Comparison of ENCODE assay signal across 8 cellular contexts in genomic region chr3:158727499-158728377, GRCh38. TPM values are rescaled to one million over a fixed set of nuclear protein-coding genes. Genes with fewer than 3 reads are reported as not detected.
A peak's percentile ranks its signal among the peaks of the same experiment; 100 is the strongest.
DNase-seq lines count a peak whose midpoint lies in the region; ATAC-seq, FAIRE-seq and TF ChIP-seq lines count a peak whose summit lies in the region.

No MANE protein-coding gene starts in this region.

- H3K36me3 ChIP-seq in hepatocyte (replicated peaks; ENCODE audit: insufficient read depth, low read depth) (no peaks in the 10 kb centered on the region), small intestine (ENCODE audit: control insufficient read depth in 2 of 2, insufficient read depth in 2 of 2, low read length in 2 of 2) (no peaks in the 10 kb centered on the region)

- no peaks in the 10 kb centered on the region for H3K9me2 ChIP-seq in hepatocyte (replicated peaks; ENCODE audit: insufficient read depth)

- DNase-seq in Right ventricle myocardium inferior (ENCODE audit: missing footprints): no peak
- no peak for DNase-seq in cardiac septum (ENCODE audit: low spot score)
- DNase-seq in H4 (ENCODE audit: low spot score): peak; percentile 78
- peak; percentile 70 for DNase-seq in LHCN-M2 (ENCODE audit: low read depth)
- peak; percentile 41 for DNase-seq in SHP77 treated with DMSO at 0.1 percent for 48 hours (lab: John Stamatoyannopoulos, UW)
- peak; percentile 84 for DNase-seq in astrocyte of the hippocampus (ENCODE audit: low read depth, low spot score)
- peak; percentile 86 for DNase-seq in hepatocyte (ENCODE audit: low spot score)
- DNase-seq in small intestine: peak; percentile 72

- peak overlapping the region; percentile 36 for H3K27ac ChIP-seq in hepatocyte
- H3K27ac ChIP-seq in small intestine (ENCODE audit: low read depth in 1 of 2, low read length in 1 of 2): peak overlapping the region in 1 of 2 donors; percentile 56

- no peak for FAIRE-seq in small intestine (lab: Jason Lieb, UNC)

- H3K27me3 ChIP-seq in hepatocyte: no peaks in the 10 kb centered on the region
- no peaks in the 10 kb centered on the region for H3K27me3 ChIP-seq in small intestine (ENCODE audit: control insufficient read depth in 2 of 2, insufficient read depth in 2 of 2, low read length in 2 of 2)

- H3K79me2 ChIP-seq in hepatocyte: peaks cover 9% of the 10 kb centered on the region

- intact Hi-C loops in Right ventricle myocardium inferior (cut with DNase I): loop anchor here (1.0 to 10.0 kb wide), 2 partner anchors 53 to 64 kb away; partner anchors contain the start of gene LXN
- intact Hi-C loops in cardiac septum (cut with DNase I): loop anchor here (1.0 to 5.0 kb wide), 3 partner anchors 40 to 64 kb away; partner anchors contain the start of gene LXN

- H3K4me1 ChIP-seq in hepatocyte (ENCODE audit: insufficient read depth) (peaks cover 38% of the 10 kb centered on the region), small intestine (ENCODE audit: control insufficient read depth in 2 of 2, insufficient read depth in 1 of 2, low read depth in 1 of 2, low read length in 1 of 2) (peaks cover 3 to 13% of the 10 kb centered on the region in 2 donors)

- H3K9me3 ChIP-seq in hepatocyte (ENCODE audit: low read depth): no peaks in the 10 kb centered on the region
- H3K9me3 ChIP-seq in small intestine (ENCODE audit: control insufficient read depth, low read depth): no peaks in the 10 kb centered on the region

- TF ChIP-seq CTCF in hepatocyte (IDR thresholded peaks at IDR 0.05; ENCODE audit: poor library complexity): peak; percentile 94

- no peaks in the 10 kb centered on the region for H4K20me1 ChIP-seq in hepatocyte (ENCODE audit: insufficient read depth, poor library complexity, severe bottlenecking)

- peak overlapping the region; percentile 57 for H3K4me2 ChIP-seq in hepatocyte

- WGBS in hepatocyte (ENCODE audit: low lambda C conversion rate, missing lambda C conversion rate): 49% methylated on average over 14 of the region's 14 CpGs
- WGBS in small intestine, 3 donors: 31 to 36% (median 33%) methylated on average over 14 of the region's 14 CpGs

- H2AFZ ChIP-seq in hepatocyte: no peak overlapping the region

- peak; percentile 11 for ATAC-seq in Right ventricle myocardium inferior

- no peak overlapping the region for H3K4me3 ChIP-seq in hepatocyte
- H3K4me3 ChIP-seq in small intestine (ENCODE audit: low read depth in 1 of 2, low read length in 2 of 2): no peak overlapping the region

RNA-seq across cellular contexts. Expression of gene RARRES1, which starts 4.5 kb away (rescaled TPM):
- total RNA-seq in Right ventricle myocardium inferior (22.3 TPM), cardiac septum (9.1 TPM), LHCN-M2 (2014; rRNA removed) (0.26 and 0.34 TPM in 2 replicates), hepatocyte (73.1 and 90.3 TPM in 2 replicates)
- total RNA-seq in H4 (2014; rRNA removed; shearing (Covaris generic)): not detected in 2 replicates
- 0.26 TPM for polyA plus RNA-seq in LHCN-M2 (2012)
- polyA plus RNA-seq in hepatocyte (36.9 and 40.7 TPM in 2 replicates), small intestine (10 to 100 TPM in 1 of 3 donors, 1 to 10 TPM in 1, under 1 TPM in 1; 0.89 to 32.5 (median 1.4) TPM)

RNA-seq across cellular contexts. Expression of gene LXN, which starts 55.3 kb away (rescaled TPM):
- 3.9 TPM for total RNA-seq in Right ventricle myocardium inferior
- 3.8 TPM for total RNA-seq in cardiac septum
- 35.4 and 39.6 TPM in 2 replicates for total RNA-seq in H4 (2014; rRNA removed; shearing (Covaris generic))
- total RNA-seq in LHCN-M2 (2014; rRNA removed): not detected in 2 replicates
- not detected for polyA plus RNA-seq in LHCN-M2 (2012)
- total RNA-seq in hepatocyte: 19.6 and 26.6 TPM in 2 replicates
- polyA plus RNA-seq in hepatocyte: 21.3 and 24.8 TPM in 2 replicates
- 10 to 100 TPM; 29.2 to 33.8 (median 33.0) TPM for polyA plus RNA-seq in small intestine

Comparison
In these comparisons a context has a peak if more than half of its experiments do, and no peak if none do; other contexts are left out.
1. DNase-seq: peak in H4 (single experiment), LHCN-M2 (single experiment), SHP77 treated with DMSO at 0.1 percent for 48 hours (single experiment), astrocyte of the hippocampus (single experiment), hepatocyte (single experiment) and small intestine (single experiment); none in Right ventricle myocardium inferior (single experiment) and cardiac septum (single experiment).